8 cellular contexts compared by ENCODE assay signal in the genomic region with DNA sequence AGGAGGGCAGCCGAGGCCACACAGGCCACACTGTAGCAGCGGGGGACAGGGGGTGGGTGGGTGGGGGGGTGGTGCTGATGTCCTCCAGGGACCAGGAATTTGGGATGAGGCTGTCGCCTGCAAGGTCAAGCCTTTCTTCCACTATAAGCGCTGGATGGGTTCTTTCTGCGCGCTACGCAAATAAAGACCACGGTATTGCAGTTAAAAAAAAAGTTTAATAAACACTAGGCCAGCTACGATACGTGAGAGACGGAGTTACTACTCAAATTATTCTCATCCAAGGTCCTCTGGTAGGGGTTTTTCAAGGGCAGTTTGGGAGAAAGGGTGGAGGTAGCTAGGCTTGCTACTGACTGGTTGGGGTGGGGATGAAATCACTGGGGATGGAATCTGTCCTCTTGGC. TPM values are rescaled to one million over a fixed set of nuclear protein-coding genes. Genes with fewer than 3 reads are reported as not detected.
DNase-seq lines count a peak whose midpoint lies in the region; ATAC-seq and TF ChIP-seq lines count a peak whose summit lies in the region.

No MANE protein-coding gene starts in this region.

- TF ChIP-seq POLR2A in vagina (IDR thresholded peaks at IDR 0.05), result no peak

- no peaks in the 10 kb centered on the region for H3K36me3 ChIP-seq in ascending aorta
- no peaks in the 10 kb centered on the region for H3K36me3 ChIP-seq in vagina

- intact Hi-C loops in activated naive CD4-positive, alpha-beta T cell treated with anti-CD3 and anti-CD28 coated beads for 36 hours (cut with micrococcal nuclease), result loop anchor here (10.0 kb wide), 1 partner anchor 370 kb away; a partner anchor contains a TSS
- intact Hi-C loops in ascending aorta (cut with DNase I) (loop anchor here (1.0 to 10.0 kb wide), 7 partner anchors 38 to 440 kb away; a partner anchor contains a TSS), vagina (cut with DNase I) (no loop called here)

- no peaks in the 10 kb centered on the region for H3K27me3 ChIP-seq in ascending aorta
- H3K27me3 ChIP-seq in vagina, result no peaks in the 10 kb centered on the region

- no peaks in the 10 kb centered on the region for H3K27me3 Mint-ChIP-seq in activated naive CD4-positive, alpha-beta T cell treated with anti-CD3 and anti-CD28 coated beads for 36 hours (ENCODE audit: low read depth)

- H3K36me3 Mint-ChIP-seq in activated naive CD4-positive, alpha-beta T cell treated with anti-CD3 and anti-CD28 coated beads for 36 hours (ENCODE audit: low read depth), result peaks cover 7% of the 10 kb centered on the region

- CTCF ChIA-PET in activated naive CD4-positive, alpha-beta T cell treated with anti-CD3 and anti-CD28 coated beads for 36 hours (lab: Charles Lee), result no interaction called here

- no peak for DNase-seq in activated naive CD4-positive, alpha-beta T cell treated with anti-CD3 and anti-CD28 coated beads for 36 hours
- DNase-seq in activated naive CD4-positive, alpha-beta T cell treated with anti-CD3 and anti-CD28 coated beads, Interleukin-2, amount 50 U/mL, for 16 hours, result no peak
- DNase-seq in ascending aorta (ENCODE audit: low spot score in 2 of 2) (no peak), medulla oblongata (ENCODE audit: extremely low spot score) (peak; percentile 2), vagina (ENCODE audit: extremely low spot score in 2 of 2) (no peak)
- DNase-seq in central memory CD4-positive, alpha-beta T cell, result no peak

- no peak for ATAC-seq in HG03565 (IDR thresholded peaks at IDR 0.05; ENCODE audit: unreplicated experiment)
- no peak for ATAC-seq in HG02798 (IDR thresholded peaks at IDR 0.05; ENCODE audit: poor library complexity, unreplicated experiment)

- peak overlapping the region; percentile 95 for H3K27ac Mint-ChIP-seq in activated naive CD4-positive, alpha-beta T cell treated with anti-CD3 and anti-CD28 coated beads for 36 hours

- peak overlapping the region; percentile 98 for H3K4me3 Mint-ChIP-seq in activated naive CD4-positive, alpha-beta T cell treated with anti-CD3 and anti-CD28 coated beads for 36 hours

- no peak for TF ChIP-seq CTCF in ascending aorta (IDR thresholded peaks at IDR 0.05)
- TF ChIP-seq CTCF in vagina (IDR thresholded peaks at IDR 0.05), result no peak

- peak overlapping the region; percentile 76 to 80 for H3K4me3 ChIP-seq in ascending aorta
- peak overlapping the region; percentile 86 to 89 for H3K4me3 ChIP-seq in vagina

- H3K4me1 ChIP-seq in ascending aorta, result peaks cover 8 to 15% of the 10 kb centered on the region in 2 donors
- peaks cover 42% of the 10 kb centered on the region for H3K4me1 ChIP-seq in vagina

- peak overlapping the region; percentile 84 for H3K27ac ChIP-seq in ascending aorta
- peak overlapping the region; percentile 93 for H3K27ac ChIP-seq in vagina

- H3K4me1 Mint-ChIP-seq in activated naive CD4-positive, alpha-beta T cell treated with anti-CD3 and anti-CD28 coated beads for 36 hours (ENCODE audit: low read depth), result peaks cover 25% of the 10 kb centered on the region

- peaks cover 2% of the 10 kb centered on the region for H3K9me3 Mint-ChIP-seq in activated naive CD4-positive, alpha-beta T cell treated with anti-CD3 and anti-CD28 coated beads for 36 hours

- H3K9me3 ChIP-seq in ascending aorta, result no peaks in the 10 kb centered on the region
- H3K9me3 ChIP-seq in vagina, result no peaks in the 10 kb centered on the region

RNA-seq across cellular contexts. Expression of a gene that starts 0.5 kb away (rescaled TPM):
- total RNA-seq in activated naive CD4-positive, alpha-beta T cell treated with anti-CD3 and anti-CD28 coated beads for 36 hours, result 1 to 10 TPM; 5.9 to 6.3 TPM
- 10.4 TPM for total RNA-seq in ascending aorta
- total RNA-seq in vagina, result 11.5 TPM

RNA-seq across cellular contexts. Expression of a gene that starts 38.2 kb away (rescaled TPM):
- total RNA-seq in activated naive CD4-positive, alpha-beta T cell treated with anti-CD3 and anti-CD28 coated beads for 36 hours, result 1 to 10 TPM; 3.0 to 4.1 TPM
- not detected for total RNA-seq in ascending aorta
- total RNA-seq in vagina, result 1.5 TPM
